Comparison of ENCODE assay signal across 16 cellular contexts in the genomic region with DNA sequence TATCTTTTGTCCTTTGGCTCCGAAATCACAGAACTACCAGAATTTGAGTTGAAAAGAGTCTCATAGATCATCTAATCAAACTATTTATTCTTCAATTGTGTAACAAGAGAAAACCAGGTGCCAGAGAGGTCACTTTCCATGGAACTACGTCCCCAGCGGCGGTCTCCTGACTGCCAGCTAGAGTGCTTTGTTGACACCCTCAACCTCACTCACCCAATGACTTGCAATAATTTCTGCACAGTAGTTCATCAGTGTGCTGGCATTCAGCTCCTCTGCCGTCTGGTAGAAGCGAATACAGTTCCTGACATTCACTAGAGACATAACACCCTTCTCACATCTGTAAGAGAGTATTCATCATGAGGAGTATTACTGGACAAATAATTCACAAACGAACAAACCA. TPM values are rescaled to one million over a fixed set of nuclear protein-coding genes. Genes with fewer than 3 reads are reported as not detected.
DNase-seq lines count a peak whose midpoint lies in the region; ATAC-seq, FAIRE-seq and TF ChIP-seq lines count a peak whose summit lies in the region.
"Had no signal": no experiment of that assay in that cellular context is flagged by ENCODE, and none has a peak within 500 bp of the region (broad histone marks: within the 10 kb centered on the region; RNA-seq: fewer than 3 reads in every experiment).

No MANE protein-coding gene starts in this region.

- H3K9me3 Mint-ChIP-seq in WTC11 (no peaks in the 10 kb centered on the region), mesothelial cell of epicardium (no peaks in the 10 kb centered on the region)
- H3K9me3 Mint-ChIP-seq in natural killer cell treated with Interleukin-12 subunit alpha and Interleukin-12 subunit beta and Interleukin-15 and Interleukin-18, amount 100 ng/mL, for 72 hours: no peaks in the 10 kb centered on the region
- H3K9me3 Mint-ChIP-seq: CD4-positive, CD25-positive, alpha-beta regulatory T cell had no signal

- no peak overlapping the region for H3K4me2 ChIP-seq in HepG2 (ENCODE audit: low read depth, low read length)

- no peak overlapping the region for H2AFZ ChIP-seq in HepG2 (ENCODE audit: low read length)

- H3K4me3 Mint-ChIP-seq in WTC11 (no peak overlapping the region), mesothelial cell of epicardium (no peak overlapping the region)
- no peak overlapping the region for H3K4me3 Mint-ChIP-seq in natural killer cell treated with Interleukin-12 subunit alpha and Interleukin-12 subunit beta and Interleukin-15 and Interleukin-18, amount 100 ng/mL, for 72 hours
- H3K4me3 Mint-ChIP-seq: CD4-positive, CD25-positive, alpha-beta regulatory T cell had no signal

- TF ChIP-seq CTCF in WTC11 (IDR thresholded peaks at IDR 0.05) (no peak), HepG2 (CRISPR knock-in tag; IDR thresholded peaks at IDR 0.05) (no peak), psoas muscle (IDR thresholded peaks at IDR 0.05) (no peak), mesothelial cell of epicardium (IDR thresholded peaks at IDR 0.05; ENCODE audit: unreplicated experiment) (no peak)

- TF ChIP-seq POLR2A in GM12891 (IDR thresholded peaks at IDR 0.05; ENCODE audit: low read depth, low read length) (no peak), HepG2 (IDR thresholded peaks at IDR 0.05; ENCODE audit: insufficient read depth in 1 of 2, low read depth in 2 of 2, low read length in 2 of 2) (no peak)

- H4K20me1 ChIP-seq in HepG2 (ENCODE audit: insufficient read depth, low read length): no peaks in the 10 kb centered on the region

- CTCF ChIA-PET in WTC11 (lab: Charles Lee) (interaction anchor here (1.6 kb wide), 1 partner anchor 10 kb away, joined by 14 read pairs; no protein-coding TSS in a partner anchor), HepG2 (lab: Yijun Ruan, JAX; ENCODE audit: low intra/inter-chr PET ratio, low total read pairs) (no interaction called here)

- WGBS in HepG2 (ENCODE audit: low lambda C conversion rate): 95% methylated on average over 7 of the region's 7 CpGs
- WGBS in psoas muscle, 3 donors: 58 to 60% (median 59%) methylated on average over 7 of the region's 7 CpGs

- no peak for TF ChIP-seq EP300 in HepG2 (IDR thresholded peaks at IDR 0.05; ENCODE audit: low read depth in 2 of 2, low read length in 2 of 2)
- TF ChIP-seq EP300 in HepG2 (CRISPR knock-in tag; IDR thresholded peaks at IDR 0.05; ENCODE audit: borderline replicate concordance): no peak

- H3K4me1 ChIP-seq in HepG2 (ENCODE audit: insufficient read depth, low read length): 0 out of 2 replicates have a peak, but pooled peaks cover 5% of the 10 kb centered on the region
- peaks cover 13% of the 10 kb centered on the region for H3K4me1 ChIP-seq in psoas muscle

- TF ChIP-seq RAD21 in HepG2 (CRISPR knock-in tag; IDR thresholded peaks at IDR 0.05): no peak

- FAIRE-seq in GM12891 (lab: Jason Lieb, UNC): peak; percentile 59
- no peak for FAIRE-seq in HepG2 (lab: Jason Lieb, UNC)
- FAIRE-seq: GM18507 had no signal

- H3K27ac ChIP-seq in HepG2 (ENCODE audit: extremely low read length, insufficient read depth, low read length): no peak overlapping the region
- H3K27ac ChIP-seq in psoas muscle: peak overlapping the region; percentile 89

- H3K4me1 Mint-ChIP-seq in WTC11: no peaks in the 10 kb centered on the region
- peaks cover 14% of the 10 kb centered on the region in 2 donors for H3K4me1 Mint-ChIP-seq in natural killer cell treated with Interleukin-12 subunit alpha and Interleukin-12 subunit beta and Interleukin-15 and Interleukin-18, amount 100 ng/mL, for 72 hours (ENCODE audit: low read depth in 2 of 2)
- H3K4me1 Mint-ChIP-seq in mesothelial cell of epicardium: no peaks in the 10 kb centered on the region

- POLR2A ChIA-PET in WTC11 (lab: Charles Lee) (no interaction called here), HepG2 (lab: Yijun Ruan, JAX) (no interaction called here)

- H3K79me2 ChIP-seq in HepG2 (ENCODE audit: insufficient read depth, low read length): peaks cover 2% of the 10 kb centered on the region

- intact Hi-C loops in HepG2 (cut with micrococcal nuclease; ENCODE audit: unreplicated experiment) (no loop called here), psoas muscle (cut with DNase I) (loop anchor here in 1 of 2 donors (5.0 kb wide), 1 partner anchor 158 kb away; a partner anchor contains a TSS)

- H3K9ac ChIP-seq in HepG2 (ENCODE audit: insufficient read depth, low read depth, low read length): no peak overlapping the region

- H3K27ac Mint-ChIP-seq in WTC11: peak overlapping the region; percentile 89
- no peak overlapping the region for H3K27ac Mint-ChIP-seq in natural killer cell treated with Interleukin-12 subunit alpha and Interleukin-12 subunit beta and Interleukin-15 and Interleukin-18, amount 100 ng/mL, for 72 hours
- H3K27ac Mint-ChIP-seq in mesothelial cell of epicardium: no peak overlapping the region
- H3K27ac Mint-ChIP-seq: CD4-positive, CD25-positive, alpha-beta regulatory T cell had no signal

- no peaks in the 10 kb centered on the region for H3K9me3 ChIP-seq in HepG2 (ENCODE audit: low read length)
- no peaks in the 10 kb centered on the region for H3K9me3 ChIP-seq in psoas muscle

- H3K27me3 ChIP-seq in HepG2 (ENCODE audit: control insufficient read depth in 1 of 2, insufficient read depth in 2 of 2, low read length in 2 of 2) (no peaks in the 10 kb centered on the region), psoas muscle (ENCODE audit: insufficient read depth in 3 of 3, low read length in 2 of 3) (no peaks in the 10 kb centered on the region)

- ATAC-seq in WTC11 (no peak), HepG2 (no peak), psoas muscle (peak; percentile 51 to 84 (median 78))
- ATAC-seq in natural killer cell treated with Interleukin-12 subunit alpha and Interleukin-12 subunit beta and Interleukin-15 and Interleukin-18, amount 100 ng/mL, for 72 hours: no peak
- ATAC-seq: HCT116 had no signal

- no peaks in the 10 kb centered on the region for H3K27me3 Mint-ChIP-seq in WTC11 (ENCODE audit: low read depth)
- no peaks in the 10 kb centered on the region for H3K27me3 Mint-ChIP-seq in natural killer cell treated with Interleukin-12 subunit alpha and Interleukin-12 subunit beta and Interleukin-15 and Interleukin-18, amount 100 ng/mL, for 72 hours
- H3K27me3 Mint-ChIP-seq in mesothelial cell of epicardium (ENCODE audit: low read depth): no peaks in the 10 kb centered on the region
- H3K27me3 Mint-ChIP-seq: CD4-positive, CD25-positive, alpha-beta regulatory T cell had no signal

- DNase-seq in GM12891 (ENCODE audit: insufficient read length, low spot score): no peak
- no peak for DNase-seq in WTC11 (ENCODE audit: low spot score)
- DNase-seq in HepG2 (ENCODE audit: low spot score): no peak
- DNase-seq in psoas muscle: no peak
- DNase-seq in natural killer cell treated with Interleukin-12 subunit alpha and Interleukin-12 subunit beta and Interleukin-15 and Interleukin-18, amount 100 ng/mL, for 72 hours (ENCODE audit: low spot score): no peak
- DNase-seq in mesothelial cell of epicardium (ENCODE audit: low spot score in 2 of 2, unreplicated experiment in 2 of 2): no peak
- no peak for DNase-seq in NCI-H524 treated with DMSO at 0.1 percent for 48 hours (lab: John Stamatoyannopoulos, UW)
- DNase-seq: ACHN; CD4-positive, CD25-positive, alpha-beta regulatory T cell; DMS53; KBM-7; NCI-H1436 treated with DMSO at 0.1 percent for 48 hours; NCI-H2081 treated with DMSO at 0.1 percent for 48 hours; NCI-H69 had no signal

- peaks cover 54% of the 10 kb centered on the region for H3K36me3 Mint-ChIP-seq in WTC11
- H3K36me3 Mint-ChIP-seq in natural killer cell treated with Interleukin-12 subunit alpha and Interleukin-12 subunit beta and Interleukin-15 and Interleukin-18, amount 100 ng/mL, for 72 hours: peaks cover 19% of the 10 kb centered on the region
- H3K36me3 Mint-ChIP-seq in mesothelial cell of epicardium: peaks cover 37% of the 10 kb centered on the region

- H3K36me3 ChIP-seq in HepG2 (replicated peaks in 1 of 2; ENCODE audit: control insufficient read depth in 1 of 2, insufficient read depth in 2 of 2, low read length in 2 of 2): peaks cover 11 to 48% of the 10 kb centered on the region in 2 experiments
- peaks cover 3 to 54% of the 10 kb centered on the region in 2 donors for H3K36me3 ChIP-seq in psoas muscle (ENCODE audit: insufficient read depth in 1 of 2, low read depth in 1 of 2)

- in situ Hi-C loops in HepG2 (cut with HindIII; ENCODE audit: extremely low pct_ligation_motif_present, low pct_unique_long_range_greater_than_20kb): loop anchor here (10.0 kb wide), 1 partner anchor 205 kb away; no protein-coding TSS in a partner anchor

- H3K4me3 ChIP-seq in HepG2 (replicated peaks in 1 of 3; ENCODE audit: insufficient read depth in 1 of 3, low read depth in 2 of 3, low read length in 3 of 3) (no peak overlapping the region), psoas muscle (no peak overlapping the region)

- no TSS peak for BruUV-seq in HepG2 (replicated peaks; lab: Mats Ljungman, UMichigan)

RNA-seq across cellular contexts. Expression of a gene that starts 54.2 kb away (rescaled TPM):
- polyA plus RNA-seq in GM12891 (2012; ENCODE audit: low read depth, missing spikeins): 9.6 TPM
- total RNA-seq in WTC11 (2021) (44.8 to 46.8 TPM (median 45.3 TPM) in 3 replicates), HepG2 (2016; rRNA removed; fragmentation: Illumina TruSeq; extraction: Trizol) (16.8 and 36.8 TPM in 2 replicates), psoas muscle (10 to 100 TPM; 12.8 to 18.8 (median 16.5) TPM), mesothelial cell of epicardium (60.4 to 64.5 TPM (median 64.3 TPM) in 3 replicates)
- total RNA-seq in HepG2 (2016; cell fraction: cytosol; rRNA removed; fragmentation: Illumina TruSeq; extraction: Trizol; ENCODE audit: low read depth): 9.6 and 12.9 TPM in 2 replicates
- 14.9 and 36.2 TPM in 2 replicates for total RNA-seq in HepG2 (2016; cell fraction: insoluble cytoplasmic fraction; rRNA removed; fragmentation: Illumina TruSeq; extraction: Trizol)
- total RNA-seq in HepG2 (2016; cell fraction: membrane; rRNA removed; fragmentation: Illumina TruSeq; extraction: Trizol): 8.7 and 9.4 TPM in 2 replicates
- 26.9 and 29.7 TPM in 2 replicates for total RNA-seq in HepG2 (2016; cell fraction: nucleus; rRNA removed; fragmentation: Illumina TruSeq; extraction: Trizol)
- polyA plus RNA-seq in HepG2 (2011; rRNA removed) (11.9 and 12.7 TPM in 2 replicates), psoas muscle (10 to 100 TPM in 1 of 3 donors, 1 to 10 TPM in 2; 5.7 to 11.1 (median 6.0) TPM)
- 6.5 and 7.6 TPM in 2 replicates for polyA plus RNA-seq in HepG2 (2011; cell fraction: cytosol; rRNA removed)
- 73.8 and 74.5 TPM in 2 replicates for polyA plus RNA-seq in HepG2 (2011; cell fraction: nucleus; rRNA removed)
- polyA plus RNA-seq in HepG2 (2012): 11.5 and 14.0 TPM in 2 replicates
- polyA plus RNA-seq in HepG2 (2016; cell fraction: cytosol; fragmentation: Illumina TruSeq; extraction: Trizol; ENCODE audit: low read depth): 0.83 and 0.88 TPM in 2 replicates
- polyA plus RNA-seq in HepG2 (2016; cell fraction: insoluble cytoplasmic fraction; fragmentation: Illumina TruSeq; extraction: Trizol; ENCODE audit: low read depth): 15.5 and 18.4 TPM in 2 replicates
- polyA plus RNA-seq in HepG2 (2016; cell fraction: membrane; fragmentation: Illumina TruSeq; extraction: Trizol; ENCODE audit: low read depth): 2.3 and 2.6 TPM in 2 replicates
- polyA plus RNA-seq in HepG2 (2016; cell fraction: nucleus; fragmentation: Illumina TruSeq; extraction: Trizol; ENCODE audit: insufficient read depth, low read depth): 37.7 and 41.0 TPM in 2 replicates
- polyA minus RNA-seq in HepG2 (2011; rRNA and poly(A)+ RNA removed; ENCODE audit: low replicate concordance): 47.3 and 71.2 TPM in 2 replicates
- polyA minus RNA-seq in HepG2 (2011; cell fraction: cytosol; rRNA and poly(A)+ RNA removed): 18.7 and 20.6 TPM in 2 replicates
- polyA minus RNA-seq in HepG2 (2011; cell fraction: nucleus; rRNA and poly(A)+ RNA removed): 36.8 and 42.4 TPM in 2 replicates
- total RNA-seq in natural killer cell treated with Interleukin-12 subunit alpha and Interleukin-12 subunit beta and Interleukin-15 and Interleukin-18, amount 100 ng/mL, for 72 hours: 100 to 1,000 TPM in 1 of 2 donors, 10 to 100 TPM in 1; 67.6 to 107 TPM

Comparison
In these comparisons a context has a peak if more than half of its experiments do, and no peak if none do; other contexts are left out.
1. ATAC-seq: peak in psoas muscle (4 of 4); none in WTC11 (single experiment), HepG2 (single experiment) and natural killer cell treated with Interleukin-12 subunit alpha and Interleukin-12 subunit beta and Interleukin-15 and Interleukin-18, amount 100 ng/mL, for 72 hours (0 of 2).